Comparison of ENCODE assay signal across 9 cellular contexts in genomic region chr16:50666658-50667496, GRCh38. TPM values are rescaled to one million over a fixed set of nuclear protein-coding genes. Genes with fewer than 3 reads are reported as not detected.
DNase-seq lines count a peak whose midpoint lies in the region; ATAC-seq and TF ChIP-seq lines count a peak whose summit lies in the region.
"Had no signal": no experiment of that assay in that cellular context is flagged by ENCODE, and none has a peak within 500 bp of the region (broad histone marks: within the 10 kb centered on the region; RNA-seq: fewer than 3 reads in every experiment).

No MANE protein-coding gene starts in this region.

- H3K27me3 ChIP-seq in right atrium auricular region = no peaks in the 10 kb centered on the region

- H3K36me3 ChIP-seq in right atrium auricular region = no peaks in the 10 kb centered on the region

- peaks cover 0 to 6% (median 4%) of the 10 kb centered on the region in 9 donors for H3K9me3 Mint-ChIP-seq in naive thymus-derived CD8-positive, alpha-beta T cell

- peak; percentile 86 for ATAC-seq in HG03139 (IDR thresholded peaks at IDR 0.05; ENCODE audit: unreplicated experiment)
- ATAC-seq in naive thymus-derived CD8-positive, alpha-beta T cell = peak; percentile 60

- peaks cover 0 to 12% of the 10 kb centered on the region in 2 donors for H3K4me1 ChIP-seq in right atrium auricular region

- peaks cover under 1 to 4% of the 10 kb centered on the region in 2 donors for H3K9me3 ChIP-seq in right atrium auricular region

- peak; percentile 47 for DNase-seq in activated gamma-delta T cell treated with Interleukin-2 at 50 U/mL for 16 hours
- no peak for DNase-seq in activated gamma-delta T cell (lab: John Stamatoyannopoulos, UW)
- DNase-seq in activated CD4-positive, alpha-beta T cell treated with anti-CD3 and anti-CD28 coated beads for 48 hours = peak; percentile 72
- DNase-seq in naive thymus-derived CD8-positive, alpha-beta T cell = peak in 4 of 10 donors; percentile 17 to 66 (median 27)
- no peak for DNase-seq in right atrium auricular region (ENCODE audit: low spot score)
- no peak for DNase-seq in RKO (ENCODE audit: low spot score)
- no peak for DNase-seq in pons (ENCODE audit: low spot score)

- H3K27ac Mint-ChIP-seq in naive thymus-derived CD8-positive, alpha-beta T cell = peak overlapping the region; percentile 80 to 97 (median 90)

- POLR2A ChIA-PET in naive thymus-derived CD8-positive, alpha-beta T cell (lab: Charles Lee) = interaction anchor here (0.8 to 4.8 kb wide), 6 partner anchors 13 to 642 kb away, joined by 3 to 51 read pairs (median 8); partner anchors contain the start of genes CNEP1R1, CYLD and SNX20

- H3K27me3 Mint-ChIP-seq in naive thymus-derived CD8-positive, alpha-beta T cell = no peaks in the 10 kb centered on the region

- H3K4me3 Mint-ChIP-seq in naive thymus-derived CD8-positive, alpha-beta T cell = peak overlapping the region; percentile 51 to 82 (median 75)

- peaks cover 7 to 19% (median 9%) of the 10 kb centered on the region in 3 donors for H3K36me3 Mint-ChIP-seq in naive thymus-derived CD8-positive, alpha-beta T cell

- no peak overlapping the region for H3K4me3 ChIP-seq in right atrium auricular region

- no peak overlapping the region for H3K27ac ChIP-seq in right atrium auricular region

- TF ChIP-seq CTCF in right atrium auricular region (IDR thresholded peaks at IDR 0.05) = no peak

- peaks cover 20 to 41% (median 38%) of the 10 kb centered on the region in 4 donors for H3K4me1 Mint-ChIP-seq in naive thymus-derived CD8-positive, alpha-beta T cell

RNA-seq across cellular contexts. Expression of gene SNX20, which starts 14.2 kb away (rescaled TPM):
- 10 to 100 TPM; 38.3 to 42.8 TPM for total RNA-seq in naive thymus-derived CD8-positive, alpha-beta T cell
- polyA plus RNA-seq in naive thymus-derived CD8-positive, alpha-beta T cell = 10 to 100 TPM; 31.1 to 50.4 (median 34.4) TPM
- total RNA-seq in right atrium auricular region = 1 to 10 TPM in 1 of 2 donors, under 1 TPM in 1; 0.89 to 1.9 TPM
- total RNA-seq: glomerular endothelial cell had no signal

RNA-seq across cellular contexts. Expression of gene NOD2, which starts 26.5 kb away (rescaled TPM):
- total RNA-seq in naive thymus-derived CD8-positive, alpha-beta T cell = under 1 TPM; 0.08 to 0.49 TPM
- polyA plus RNA-seq in naive thymus-derived CD8-positive, alpha-beta T cell = under 1 TPM in 2 of 3 donors, not detected in 1; 0.33 to 0.51 TPM
- 1 to 10 TPM in 1 of 2 donors, under 1 TPM in 1; 0.44 to 1.6 TPM for total RNA-seq in right atrium auricular region

Comparison
In these comparisons a context has a peak if more than half of its experiments do, and no peak if none do; other contexts are left out.
1. DNase-seq: peak in activated gamma-delta T cell treated with Interleukin-2 at 50 U/mL for 16 hours (single experiment) and activated CD4-positive, alpha-beta T cell treated with anti-CD3 and anti-CD28 coated beads for 48 hours (single experiment); none in activated gamma-delta T cell (single experiment), right atrium auricular region (single experiment), RKO (single experiment) and pons (single experiment).
2. RNA of gene SNX20, which starts 14.2 kb away (total RNA-seq): 38.3 to 42.8 TPM in naive thymus-derived CD8-positive, alpha-beta T cell; 0.89 to 1.9 TPM in right atrium auricular region; every median in the first group is over 10 times any median in the second.